In the genomic region with DNA sequence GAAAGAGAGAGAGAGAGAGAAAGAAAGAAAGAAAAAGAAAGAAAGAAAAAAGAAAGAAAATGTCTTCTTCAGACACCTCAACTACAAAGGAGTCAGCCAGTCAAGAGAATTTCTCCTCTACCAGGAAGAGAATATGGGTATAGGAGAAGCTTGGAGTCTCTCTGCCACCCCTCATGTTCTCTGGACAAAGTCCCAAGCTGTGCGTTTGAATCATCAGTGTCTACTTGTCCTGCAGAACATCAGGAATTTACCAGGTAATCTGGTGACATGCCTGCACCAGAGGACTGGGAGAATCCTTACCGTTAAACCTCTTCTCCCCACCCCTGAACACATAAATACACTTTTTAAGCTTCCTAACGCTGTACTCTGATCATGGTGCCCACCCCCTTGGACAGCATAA, we compare ENCODE assay signal across 34 cellular contexts.
"Had no signal": no experiment of that assay in that cellular context is flagged by ENCODE, and none has a peak within 500 bp of the region (broad histone marks: within the 10 kb centered on the region; RNA-seq: fewer than 3 reads in every experiment).

No MANE protein-coding gene starts in this region.

- DNase-seq: Karpas-422, Kasumi-1, MG63, MM.1S, MV-4-11, NCI-H1048, NCI-H1092, NCI-H1092 treated with DMSO at 0.1 percent for 48 hours, NCI-H1105, NCI-H1105 treated with DMSO at 0.1 percent for 48 hours, NCI-H1417, NCI-H1417 treated with DMSO at 0.1 percent for 48 hours, NCI-H1436, NCI-H1436 treated with DMSO at 0.1 percent for 48 hours, NCI-H146, NCI-H1694, NCI-H1694 treated with DMSO at 0.1 percent for 48 hours, NCI-H187, NCI-H187 treated with DMSO at 0.1 percent for 48 hours, NCI-H1930, NCI-H2029, NCI-H2029 treated with DMSO at 0.1 percent for 48 hours, NCI-H2081, NCI-H2081 treated with DMSO at 0.1 percent for 48 hours, NCI-H2107, NCI-H2171, NCI-H2171 treated with DMSO at 0.1 percent for 48 hours, NCI-H2227 treated with DMSO at 0.1 percent for 48 hours, NCI-H226, NCI-H345, NCI-H446, NCI-H446 treated with DMSO at 0.1 percent for 48 hours, NCI-H510A had no signal

- H3K4me3 ChIP-seq: MG63 had no signal

- H3K27me3 ChIP-seq: MG63 had no signal

- H3K36me3 ChIP-seq: MG63 had no signal

- H3K27ac ChIP-seq: KMS-11 had no signal

- H3K9ac ChIP-seq: KMS-11 had no signal

- H3K9me3 ChIP-seq: MG63 had no signal

- H3K4me2 ChIP-seq: KMS-11 had no signal
